Comparison of ENCODE assay signal across 22 cellular contexts in the genomic region with DNA sequence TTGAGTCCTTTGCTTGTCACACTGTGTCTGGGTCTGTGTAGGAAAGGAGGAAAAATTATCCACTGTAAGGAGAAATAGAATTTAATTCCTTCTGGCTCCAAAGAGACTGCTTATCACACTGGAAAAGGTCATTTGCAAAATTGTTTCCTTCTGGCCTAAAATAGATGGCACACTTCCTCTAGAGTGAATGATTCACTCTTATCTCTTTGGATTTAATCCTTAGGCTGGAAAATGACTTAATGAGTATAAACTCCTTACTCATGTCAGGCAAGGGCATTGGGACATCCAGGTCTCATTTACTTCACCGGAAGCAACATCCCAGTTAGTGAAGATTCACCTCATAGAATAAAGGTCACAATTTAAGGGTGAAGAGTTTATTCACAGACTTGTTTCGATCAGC.
DNase-seq lines count a peak whose midpoint lies in the region; ATAC-seq and FAIRE-seq lines count a peak whose summit lies in the region.
"Had no signal": no experiment of that assay in that cellular context is flagged by ENCODE, and none has a peak within 500 bp of the region (broad histone marks: within the 10 kb centered on the region; RNA-seq: fewer than 3 reads in every experiment).

No MANE protein-coding gene starts in this region.

- H3K36me3 Mint-ChIP-seq in naive thymus-derived CD4-positive, alpha-beta T cell: no peaks in the 10 kb centered on the region
- H3K36me3 Mint-ChIP-seq: CD8-positive, alpha-beta T cell had no signal

- no peak overlapping the region for H3K27ac ChIP-seq in naive thymus-derived CD4-positive, alpha-beta T cell (ENCODE audit: low read depth, low read length)
- H3K27ac ChIP-seq: SJCRH30 had no signal

- H3K27ac Mint-ChIP-seq in naive thymus-derived CD4-positive, alpha-beta T cell: no peak overlapping the region
- H3K27ac Mint-ChIP-seq: CD8-positive, alpha-beta T cell had no signal

- POLR2A ChIA-PET in naive thymus-derived CD4-positive, alpha-beta T cell (lab: Charles Lee): no interaction called here

- peaks cover 3 to 36% (median 12%) of the 10 kb centered on the region in 11 donors for H3K9me3 Mint-ChIP-seq in naive thymus-derived CD4-positive, alpha-beta T cell

- FAIRE-seq in islet of Langerhans (lab: Jason Lieb, UNC): peak; percentile 88
- FAIRE-seq: GM19239 had no signal

- intact Hi-C loops in naive thymus-derived CD4-positive, alpha-beta T cell (cut with micrococcal nuclease): no loop called here

- no peaks in the 10 kb centered on the region for H3K27me3 ChIP-seq in endocrine pancreas (ENCODE audit: control insufficient read depth, insufficient read depth, low read length)
- H3K27me3 ChIP-seq in naive thymus-derived CD4-positive, alpha-beta T cell (ENCODE audit: control insufficient read depth in 2 of 2, insufficient read depth in 2 of 2, low read length in 2 of 2): no peaks in the 10 kb centered on the region
- H3K27me3 ChIP-seq: MG63, SJCRH30 had no signal

- DNase-seq in COLO829 (ENCODE audit: low spot score) (peak; percentile 53), LHCN-M2 (ENCODE audit: low read depth) (peak; percentile 3), mucosa of gallbladder (ENCODE audit: low spot score) (no peak), DMS153 (lab: John Stamatoyannopoulos, UW) (no peak)
- no peak for DNase-seq in naive thymus-derived CD4-positive, alpha-beta T cell
- DNase-seq: AML-193; C1 segment of cervical spinal cord; CD8-positive, alpha-beta T cell; DMS53; GF-D8; Karpas-422; MG63; NCI-H1092 treated with DMSO at 0.1 percent for 48 hours; NCI-H1436 treated with DMSO at 0.1 percent for 48 hours; NCI-H1930; NCI-H510A treated with DMSO at 0.1 percent for 48 hours; NCI-H774; SJCRH30 had no signal

- H3K9me3 ChIP-seq in endocrine pancreas (ENCODE audit: control insufficient read depth, low read length): no peaks in the 10 kb centered on the region
- no peaks in the 10 kb centered on the region for H3K9me3 ChIP-seq in naive thymus-derived CD4-positive, alpha-beta T cell (ENCODE audit: control insufficient read depth in 2 of 3, low read length in 3 of 3)
- H3K9me3 ChIP-seq: SJCRH30 had no signal

- H3K4me3 Mint-ChIP-seq in naive thymus-derived CD4-positive, alpha-beta T cell: no peak overlapping the region
- H3K4me3 Mint-ChIP-seq: CD8-positive, alpha-beta T cell had no signal

- no peaks in the 10 kb centered on the region for H3K4me1 ChIP-seq in endocrine pancreas (ENCODE audit: control insufficient read depth, insufficient read depth, low read length)
- no peaks in the 10 kb centered on the region for H3K4me1 ChIP-seq in naive thymus-derived CD4-positive, alpha-beta T cell (ENCODE audit: control insufficient read depth in 2 of 2, insufficient read depth in 2 of 2, low read length in 2 of 2)
- H3K4me1 ChIP-seq: SJCRH30 had no signal

- CTCF ChIA-PET in naive thymus-derived CD4-positive, alpha-beta T cell (lab: Charles Lee): no interaction called here

- no peaks in the 10 kb centered on the region for H3K4me1 Mint-ChIP-seq in naive thymus-derived CD4-positive, alpha-beta T cell

- peak overlapping the region; percentile 8 for H3K4me3 ChIP-seq in endocrine pancreas (ENCODE audit: control insufficient read depth, insufficient read depth, low read length)
- H3K4me3 ChIP-seq in naive thymus-derived CD4-positive, alpha-beta T cell (ENCODE audit: low read length): no peak overlapping the region
- H3K4me3 ChIP-seq: MG63, SJCRH30 had no signal

- H3K9ac ChIP-seq in endocrine pancreas (ENCODE audit: control insufficient read depth, insufficient read depth, low read length): no peak overlapping the region

- H3K27me3 Mint-ChIP-seq in naive thymus-derived CD4-positive, alpha-beta T cell: no peaks in the 10 kb centered on the region

- no peaks in the 10 kb centered on the region for H3K36me3 ChIP-seq in endocrine pancreas (ENCODE audit: control insufficient read depth, insufficient read depth, low read length)
- H3K36me3 ChIP-seq in naive thymus-derived CD4-positive, alpha-beta T cell (ENCODE audit: control insufficient read depth in 2 of 3, insufficient read depth in 3 of 3, low read length in 3 of 3): no peaks in the 10 kb centered on the region
- H3K36me3 ChIP-seq: MG63, SJCRH30 had no signal

- no peak for ATAC-seq in naive thymus-derived CD4-positive, alpha-beta T cell
- ATAC-seq: CD8-positive, alpha-beta T cell; Panc1 had no signal

Comparison
In these comparisons a context has a peak if more than half of its experiments do, and no peak if none do; other contexts are left out.
1. DNase-seq: peak in COLO829 (single experiment) and LHCN-M2 (single experiment); none in mucosa of gallbladder (single experiment), naive thymus-derived CD4-positive, alpha-beta T cell (0 of 9) and DMS153 (single experiment).